23 cellular contexts compared by ENCODE assay signal in the genomic region with DNA sequence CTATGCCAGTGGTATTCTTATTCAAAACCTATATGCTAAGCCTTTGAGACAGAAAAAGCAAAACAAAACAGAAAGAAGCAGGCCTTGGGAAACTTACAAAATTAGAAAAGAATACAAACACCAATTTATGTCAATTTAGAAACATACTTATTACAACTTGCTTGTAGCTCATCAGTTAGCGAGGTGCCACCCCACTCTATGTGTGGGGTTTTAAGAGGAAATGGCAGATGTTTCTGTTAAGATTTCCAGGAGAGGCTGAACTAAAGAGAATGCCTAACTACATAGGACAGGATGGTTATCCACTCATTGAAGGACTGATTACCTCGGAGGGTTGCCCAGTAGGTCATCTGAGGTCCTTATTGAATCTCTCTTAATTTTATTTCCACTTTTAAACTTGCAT.
DNase-seq lines count a peak whose midpoint lies in the region; ATAC-seq and TF ChIP-seq lines count a peak whose summit lies in the region.
"Had no signal": no experiment of that assay in that cellular context is flagged by ENCODE, and none has a peak within 500 bp of the region (broad histone marks: within the 10 kb centered on the region; RNA-seq: fewer than 3 reads in every experiment).

No MANE protein-coding gene starts in this region.

- H3K36me3 ChIP-seq in CD8-positive, alpha-beta memory T cell (ENCODE audit: insufficient read depth, low read length), result no peaks in the 10 kb centered on the region
- H3K36me3 ChIP-seq: HAP-1, MG63, Peyer's patch, tibial artery had no signal

- no peak for ATAC-seq in activated T-helper 17 cell treated with anti-CD3 and anti-CD28 coated beads, Interleukin-2, amount 50 U/mL, for 72 hours (replicated peaks)
- peak; percentile 45 to 70 (median 55) for ATAC-seq in natural killer cell
- ATAC-seq: A549, left lobe of liver had no signal

- H3K27ac ChIP-seq in CD8-positive, alpha-beta memory T cell (ENCODE audit: low read depth, low read length), result no peak overlapping the region
- H3K27ac ChIP-seq: A549, Peyer's patch, tibial artery had no signal

- H3K27ac Mint-ChIP-seq in activated CD4-positive, alpha-beta memory T cell treated with anti-CD3 and anti-CD28 coated beads for 36 hours, result peak overlapping the region; percentile 55
- no peak overlapping the region for H3K27ac Mint-ChIP-seq in activated CD4-positive, alpha-beta memory T cell treated with anti-CD3 and anti-CD28 coated beads, Interleukin-2, amount 10 ng/mL, durations not matched to agents 7 days and 5 days
- H3K27ac Mint-ChIP-seq in CD8-positive, alpha-beta memory T cell, result peak overlapping the region; percentile 66 to 94 (median 90)
- H3K27ac Mint-ChIP-seq in activated T-helper 17 cell treated with anti-CD3 and anti-CD28 coated beads, Interleukin-2, amount 50 U/mL, for 72 hours, result peak overlapping the region; percentile 46
- H3K27ac Mint-ChIP-seq in natural killer cell, result peak overlapping the region; percentile 98 to 99

- no peak for TF ChIP-seq CTCF in natural killer cell (IDR thresholded peaks at IDR 0.05)

- CTCF ChIA-PET in activated CD4-positive, alpha-beta memory T cell treated with anti-CD3 and anti-CD28 coated beads for 36 hours (lab: Charles Lee), result interaction anchor here (0.9 to 2.3 kb wide), 3 partner anchors 113 to 347 kb away, joined by 3 to 8 read pairs (median 4); no protein-coding TSS in a partner anchor
- CTCF ChIA-PET in activated CD4-positive, alpha-beta memory T cell treated with anti-CD3 and anti-CD28 coated beads, Interleukin-2, amount 10 ng/mL, durations not matched to agents 7 days and 5 days (lab: Charles Lee), result interaction anchor here (7.6 to 11.6 kb wide), 2 partner anchors 114 to 345 kb away, joined by 34 to 157 read pairs; no protein-coding TSS in a partner anchor
- CTCF ChIA-PET in CD8-positive, alpha-beta memory T cell (lab: Charles Lee), result interaction anchor here (0.9 to 2.2 kb wide), 5 partner anchors 29 to 346 kb away, joined by 3 to 12 read pairs (median 4); no protein-coding TSS in a partner anchor

- POLR2A ChIA-PET in activated CD4-positive, alpha-beta memory T cell treated with anti-CD3 and anti-CD28 coated beads for 36 hours (lab: Charles Lee), result interaction anchor here (1.7 to 2.3 kb wide), 2 partner anchors 90 to 221 kb away, joined by 5 read pairs; no protein-coding TSS in a partner anchor
- POLR2A ChIA-PET in activated CD4-positive, alpha-beta memory T cell treated with anti-CD3 and anti-CD28 coated beads, Interleukin-2, amount 10 ng/mL, durations not matched to agents 7 days and 5 days (lab: Charles Lee), result interaction anchor here (1.0 kb wide), 1 partner anchor 95 kb away, joined by 3 read pairs; no protein-coding TSS in a partner anchor
- POLR2A ChIA-PET in CD8-positive, alpha-beta memory T cell (lab: Charles Lee), result interaction anchor here (1.4 kb wide), 1 partner anchor 233 kb away, joined by 3 read pairs; no protein-coding TSS in a partner anchor

- H3K4me3 ChIP-seq in CD8-positive, alpha-beta memory T cell (ENCODE audit: low read length), result peak overlapping the region; percentile 13
- H3K4me3 ChIP-seq: A549, HAP-1, MG63, Peyer's patch, tibial artery had no signal

- H3K36me3 Mint-ChIP-seq in activated CD4-positive, alpha-beta memory T cell treated with anti-CD3 and anti-CD28 coated beads for 36 hours, result no peaks in the 10 kb centered on the region
- H3K36me3 Mint-ChIP-seq in activated CD4-positive, alpha-beta memory T cell treated with anti-CD3 and anti-CD28 coated beads, Interleukin-2, amount 10 ng/mL, durations not matched to agents 7 days and 5 days (ENCODE audit: low read depth), result peaks cover 13% of the 10 kb centered on the region
- H3K36me3 Mint-ChIP-seq in CD8-positive, alpha-beta memory T cell, result peaks cover 0 to 2% (median 0%) of the 10 kb centered on the region in 3 donors
- H3K36me3 Mint-ChIP-seq in activated T-helper 17 cell treated with anti-CD3 and anti-CD28 coated beads, Interleukin-2, amount 50 U/mL, for 72 hours (ENCODE audit: low read depth), result peaks cover 17% of the 10 kb centered on the region
- no peaks in the 10 kb centered on the region for H3K36me3 Mint-ChIP-seq in natural killer cell

- intact Hi-C loops in activated CD4-positive, alpha-beta memory T cell treated with anti-CD3 and anti-CD28 coated beads for 36 hours (cut with micrococcal nuclease), result no loop called here
- intact Hi-C loops in natural killer cell (cut with micrococcal nuclease), result no loop called here

- no peaks in the 10 kb centered on the region for H3K9me3 ChIP-seq in CD8-positive, alpha-beta memory T cell (ENCODE audit: low read length)
- H3K9me3 ChIP-seq: A549, HAP-1, MG63, Peyer's patch, tibial artery had no signal

- H3K27me3 Mint-ChIP-seq in activated CD4-positive, alpha-beta memory T cell treated with anti-CD3 and anti-CD28 coated beads for 36 hours, result no peaks in the 10 kb centered on the region
- no peaks in the 10 kb centered on the region for H3K27me3 Mint-ChIP-seq in activated CD4-positive, alpha-beta memory T cell treated with anti-CD3 and anti-CD28 coated beads, Interleukin-2, amount 10 ng/mL, durations not matched to agents 7 days and 5 days
- H3K27me3 Mint-ChIP-seq in CD8-positive, alpha-beta memory T cell, result no peaks in the 10 kb centered on the region
- no peaks in the 10 kb centered on the region for H3K27me3 Mint-ChIP-seq in activated T-helper 17 cell treated with anti-CD3 and anti-CD28 coated beads, Interleukin-2, amount 50 U/mL, for 72 hours
- no peaks in the 10 kb centered on the region for H3K27me3 Mint-ChIP-seq in natural killer cell (ENCODE audit: low read depth in 2 of 2)

- no peak for DNase-seq in activated CD4-positive, alpha-beta memory T cell treated with anti-CD3 and anti-CD28 coated beads for 36 hours
- DNase-seq in activated CD4-positive, alpha-beta memory T cell treated with anti-CD3 and anti-CD28 coated beads, Interleukin-2, amount 10 ng/mL, durations not matched to agents 7 days and 5 days, result no peak
- peak in 1 of 5 donors; percentile 28 for DNase-seq in CD8-positive, alpha-beta memory T cell
- DNase-seq in natural killer cell (no peak), NCI-H1930 (lab: John Stamatoyannopoulos, UW) (no peak), NCI-H2107 (lab: John Stamatoyannopoulos, UW) (no peak), NCI-H524 treated with DMSO at 0.1 percent for 48 hours (lab: John Stamatoyannopoulos, UW) (no peak)
- DNase-seq: COR-L47, GDM1, mesendoderm, MG63, NCI-H1105 treated with DMSO at 0.1 percent for 48 hours, NCI-H2029, NCI-H526 treated with DMSO at 0.1 percent for 48 hours, nucleus accumbens, Peyer's patch, SIG-M5, SW 1271, tibial artery had no signal

- no peaks in the 10 kb centered on the region for H3K27me3 ChIP-seq in CD8-positive, alpha-beta memory T cell (ENCODE audit: insufficient read depth, low read length, poor library complexity, severe bottlenecking)
- H3K27me3 ChIP-seq: MG63, Peyer's patch had no signal

- peaks cover 62% of the 10 kb centered on the region for H3K4me1 Mint-ChIP-seq in activated CD4-positive, alpha-beta memory T cell treated with anti-CD3 and anti-CD28 coated beads for 36 hours (ENCODE audit: low read depth)
- H3K4me1 Mint-ChIP-seq in activated CD4-positive, alpha-beta memory T cell treated with anti-CD3 and anti-CD28 coated beads, Interleukin-2, amount 10 ng/mL, durations not matched to agents 7 days and 5 days, result peaks cover 57% of the 10 kb centered on the region
- H3K4me1 Mint-ChIP-seq in CD8-positive, alpha-beta memory T cell, result peaks cover 59 to 63% (median 63%) of the 10 kb centered on the region in 3 donors
- H3K4me1 Mint-ChIP-seq in activated T-helper 17 cell treated with anti-CD3 and anti-CD28 coated beads, Interleukin-2, amount 50 U/mL, for 72 hours, result peaks cover 55% of the 10 kb centered on the region
- H3K4me1 Mint-ChIP-seq in natural killer cell, result peaks cover 62 to 70% of the 10 kb centered on the region in 2 donors

- peaks cover 51% of the 10 kb centered on the region for H3K4me1 ChIP-seq in CD8-positive, alpha-beta memory T cell (ENCODE audit: insufficient read depth, low read length)
- H3K4me1 ChIP-seq: A549, HAP-1 had no signal

- no peak overlapping the region for H3K4me3 Mint-ChIP-seq in activated CD4-positive, alpha-beta memory T cell treated with anti-CD3 and anti-CD28 coated beads for 36 hours
- H3K4me3 Mint-ChIP-seq in activated CD4-positive, alpha-beta memory T cell treated with anti-CD3 and anti-CD28 coated beads, Interleukin-2, amount 10 ng/mL, durations not matched to agents 7 days and 5 days, result no peak overlapping the region
- peak overlapping the region; percentile 1 to 75 (median 68) for H3K4me3 Mint-ChIP-seq in CD8-positive, alpha-beta memory T cell
- H3K4me3 Mint-ChIP-seq in activated T-helper 17 cell treated with anti-CD3 and anti-CD28 coated beads, Interleukin-2, amount 50 U/mL, for 72 hours, result peak overlapping the region; percentile 64
- H3K4me3 Mint-ChIP-seq in natural killer cell, result peak overlapping the region; percentile 68

- no peaks in the 10 kb centered on the region for H3K9me3 Mint-ChIP-seq in activated CD4-positive, alpha-beta memory T cell treated with anti-CD3 and anti-CD28 coated beads for 36 hours
- H3K9me3 Mint-ChIP-seq in activated CD4-positive, alpha-beta memory T cell treated with anti-CD3 and anti-CD28 coated beads, Interleukin-2, amount 10 ng/mL, durations not matched to agents 7 days and 5 days, result no peaks in the 10 kb centered on the region
- no peaks in the 10 kb centered on the region for H3K9me3 Mint-ChIP-seq in CD8-positive, alpha-beta memory T cell
- H3K9me3 Mint-ChIP-seq in activated T-helper 17 cell treated with anti-CD3 and anti-CD28 coated beads, Interleukin-2, amount 50 U/mL, for 72 hours, result no peaks in the 10 kb centered on the region
- no peaks in the 10 kb centered on the region for H3K9me3 Mint-ChIP-seq in natural killer cell

Comparison
In these comparisons a context has a peak if more than half of its experiments do, and no peak if none do; other contexts are left out.
1. H3K4me3 Mint-ChIP-seq: peak in CD8-positive, alpha-beta memory T cell (7 of 7), activated T-helper 17 cell treated with anti-CD3 and anti-CD28 coated beads, Interleukin-2, amount 50 U/mL, for 72 hours (single experiment) and natural killer cell (single experiment); none in activated CD4-positive, alpha-beta memory T cell treated with anti-CD3 and anti-CD28 coated beads for 36 hours (single experiment) and activated CD4-positive, alpha-beta memory T cell treated with anti-CD3 and anti-CD28 coated beads, Interleukin-2, amount 10 ng/mL, durations not matched to agents 7 days and 5 days (single experiment).